Comparison of ENCODE assay signal across 18 cellular contexts in genomic region chr12:92365333-92365732, GRCh38.
DNase-seq lines count a peak whose midpoint lies in the region; ATAC-seq and TF ChIP-seq lines count a peak whose summit lies in the region.
"Had no signal": no experiment of that assay in that cellular context is flagged by ENCODE, and none has a peak within 500 bp of the region (broad histone marks: within the 10 kb centered on the region; RNA-seq: fewer than 3 reads in every experiment).

No MANE protein-coding gene starts in this region.

- H3K4me1 ChIP-seq in OCI-LY7 (ENCODE audit: insufficient read depth, low read length, poor library complexity, severe bottlenecking) = peaks cover 68% of the 10 kb centered on the region
- H3K4me1 ChIP-seq: Caco-2 had no signal

- peaks cover 75% of the 10 kb centered on the region for H3K4me1 Mint-ChIP-seq in activated naive CD4-positive, alpha-beta T cell treated with anti-CD3 and anti-CD28 coated beads, Interleukin-2, amount 50 U/mL, for 24 hours
- H3K4me1 Mint-ChIP-seq in HFFc6 (ENCODE audit: low read depth) = peaks cover 55% of the 10 kb centered on the region

- H3K36me3 Mint-ChIP-seq in activated naive CD4-positive, alpha-beta T cell treated with anti-CD3 and anti-CD28 coated beads, Interleukin-2, amount 50 U/mL, for 24 hours = peaks cover 8% of the 10 kb centered on the region
- peaks cover 18 to 32% of the 10 kb centered on the region in 2 donors for H3K36me3 Mint-ChIP-seq in activated naive CD4-positive, alpha-beta T cell treated with anti-CD3 and anti-CD28 coated beads, Interleukin-2, amount 50 U/mL, for 72 hours
- H3K36me3 Mint-ChIP-seq in HFFc6 (ENCODE audit: low read depth) = no peaks in the 10 kb centered on the region

- H4K20me1 ChIP-seq in OCI-LY7 (ENCODE audit: insufficient read depth, low read length) = no peaks in the 10 kb centered on the region

- no TSS peak for BruUV-seq in OCI-LY7 (replicated peaks; lab: Mats Ljungman, UMichigan)

- CTCF ChIA-PET in OCI-LY7 (lab: Charles Lee; ENCODE audit: unreplicated experiment) = interaction anchor here (0.8 to 3.2 kb wide), 4 partner anchors 39 to 139 kb away, joined by 3 to 16 read pairs (median 3); no protein-coding TSS in a partner anchor

- H2AFZ ChIP-seq in OCI-LY7 (ENCODE audit: low read length) = peak overlapping the region; percentile 43; the same call in 1 of the 2 replicates

- peaks cover 15% of the 10 kb centered on the region; the same call in 1 of the 2 replicates for H3K9me3 ChIP-seq in OCI-LY7 (ENCODE audit: low read length)
- H3K9me3 ChIP-seq: Caco-2, left lung, MG63 had no signal

- peaks cover 9% of the 10 kb centered on the region for H3K36me3 ChIP-seq in OCI-LY7 (ENCODE audit: insufficient read depth, low read length)
- H3K36me3 ChIP-seq: left lung, MG63 had no signal

- peak overlapping the region; percentile 49 for H3K4me3 ChIP-seq in OCI-LY7 (ENCODE audit: low read depth, low read length, poor library complexity, severe bottlenecking)
- H3K4me3 ChIP-seq: dorsolateral prefrontal cortex, left lung, MG63 had no signal

- intact Hi-C loops in OCI-LY7 (cut with micrococcal nuclease; ENCODE audit: unreplicated experiment) = loop anchor here (10.0 kb wide), 1 partner anchor 331 kb away; no protein-coding TSS in a partner anchor

- POLR2A ChIA-PET in OCI-LY7 (lab: Charles Lee) = interaction anchor here (0.7 to 5.7 kb wide), 26 partner anchors 9 to 335 kb away, joined by 3 to 86 read pairs (median 5); partner anchors contain the start of gene BTG1

- H3K4me3 Mint-ChIP-seq in activated naive CD4-positive, alpha-beta T cell treated with anti-CD3 and anti-CD28 coated beads, Interleukin-2, amount 50 U/mL, for 24 hours = no peak overlapping the region
- H3K4me3 Mint-ChIP-seq in HFFc6 = no peak overlapping the region

- no peak for ATAC-seq in activated naive CD4-positive, alpha-beta T cell treated with anti-CD3 and anti-CD28 coated beads, Interleukin-2, amount 50 U/mL, for 72 hours
- peak; percentile 23 for ATAC-seq in HG02678 (IDR thresholded peaks at IDR 0.05; ENCODE audit: unreplicated experiment)
- ATAC-seq: activated T-cell treated with anti-CD3 and anti-CD28 coated beads, Interleukin-2, amount 50 U/mL, for 4 hours; HepG2; left lung had no signal

- peaks cover 12% of the 10 kb centered on the region for H3K9me3 Mint-ChIP-seq in activated naive CD4-positive, alpha-beta T cell treated with anti-CD3 and anti-CD28 coated beads, Interleukin-2, amount 50 U/mL, for 24 hours
- H3K9me3 Mint-ChIP-seq in activated naive CD4-positive, alpha-beta T cell treated with anti-CD3 and anti-CD28 coated beads, Interleukin-2, amount 50 U/mL, for 72 hours = peaks cover 22 to 29% of the 10 kb centered on the region in 2 donors
- H3K9me3 Mint-ChIP-seq in HFFc6 = no peaks in the 10 kb centered on the region

- H3K79me2 ChIP-seq in OCI-LY7 (ENCODE audit: insufficient read depth, low read depth, low read length) = peaks cover 18% of the 10 kb centered on the region; the same call in 1 of the 2 replicates

- TF ChIP-seq CTCF in OCI-LY7 (conservative IDR thresholded peaks at IDR 0.05; ENCODE audit: low read length) (no peak), HFFc6 (IDR thresholded peaks at IDR 0.05) (no peak)

- H3K27ac Mint-ChIP-seq in activated naive CD4-positive, alpha-beta T cell treated with anti-CD3 and anti-CD28 coated beads, Interleukin-2, amount 50 U/mL, for 24 hours = peak overlapping the region; percentile 89
- H3K27ac Mint-ChIP-seq in activated naive CD4-positive, alpha-beta T cell treated with anti-CD3 and anti-CD28 coated beads, Interleukin-2, amount 50 U/mL, for 72 hours = no peak overlapping the region
- no peak overlapping the region for H3K27ac Mint-ChIP-seq in HFFc6

- H3K9me2 ChIP-seq in OCI-LY7 (ENCODE audit: insufficient read depth, low read length) = no peaks in the 10 kb centered on the region

- no peak for DNase-seq in activated naive CD4-positive, alpha-beta T cell treated with anti-CD3 and anti-CD28 coated beads, Interleukin-2, amount 50 U/mL, for 72 hours (ENCODE audit: low spot score in 2 of 2)
- DNase-seq in OCI-LY7 (ENCODE audit: low spot score) = peak; percentile 83
- DNase-seq in HFFc6 = no peak
- no peak for DNase-seq in G401 (ENCODE audit: low spot score)
- DNase-seq in hippocampal formation (lab: John Stamatoyannopoulos, UW) = no peak
- DNase-seq in NCI-H2171 (lab: John Stamatoyannopoulos, UW) = no peak
- DNase-seq: activated CD4-positive, alpha-beta T cell treated with anti-CD3 and anti-CD28 coated beads, Interleukin-2, amount 50 U/mL, for 4 hours; activated naive CD8-positive, alpha-beta T cell treated with anti-CD3 and anti-CD28 coated beads, Interleukin-2, amount 10 ng/mL, durations not matched to agents 7 days and 5 days; activated T-cell treated with anti-CD3 and anti-CD28 coated beads, Interleukin-2, amount 50 U/mL, for 4 hours; Caco-2; dorsolateral prefrontal cortex; erythroblast; left lung; MG63; stimulated activated CD4-positive, alpha-beta T cell treated with anti-CD3 and anti-CD28 coated beads, Interleukin-4, amount 100 ng/mL, for 24 hours had no signal

- no peaks in the 10 kb centered on the region for H3K27me3 Mint-ChIP-seq in activated naive CD4-positive, alpha-beta T cell treated with anti-CD3 and anti-CD28 coated beads, Interleukin-2, amount 50 U/mL, for 24 hours
- no peaks in the 10 kb centered on the region for H3K27me3 Mint-ChIP-seq in HFFc6 (ENCODE audit: insufficient read depth)
- H3K27me3 Mint-ChIP-seq: activated naive CD8-positive, alpha-beta T cell treated with anti-CD3 and anti-CD28 coated beads, Interleukin-2, amount 10 ng/mL, durations not matched to agents 7 days and 5 days had no signal

- peak overlapping the region; percentile 92 for H3K4me2 ChIP-seq in OCI-LY7 (ENCODE audit: low read length)

- in situ Hi-C loops in G401 (cut with HindIII; ENCODE audit: low sequenced_read_pairs) = no loop called here

- peak overlapping the region; percentile 99 for H3K27ac ChIP-seq in OCI-LY7 (ENCODE audit: low read depth, low read length, poor library complexity, severe bottlenecking)
- H3K27ac ChIP-seq: left lung had no signal
